1 cellular context compared by ENCODE assay signal in the genomic region with DNA sequence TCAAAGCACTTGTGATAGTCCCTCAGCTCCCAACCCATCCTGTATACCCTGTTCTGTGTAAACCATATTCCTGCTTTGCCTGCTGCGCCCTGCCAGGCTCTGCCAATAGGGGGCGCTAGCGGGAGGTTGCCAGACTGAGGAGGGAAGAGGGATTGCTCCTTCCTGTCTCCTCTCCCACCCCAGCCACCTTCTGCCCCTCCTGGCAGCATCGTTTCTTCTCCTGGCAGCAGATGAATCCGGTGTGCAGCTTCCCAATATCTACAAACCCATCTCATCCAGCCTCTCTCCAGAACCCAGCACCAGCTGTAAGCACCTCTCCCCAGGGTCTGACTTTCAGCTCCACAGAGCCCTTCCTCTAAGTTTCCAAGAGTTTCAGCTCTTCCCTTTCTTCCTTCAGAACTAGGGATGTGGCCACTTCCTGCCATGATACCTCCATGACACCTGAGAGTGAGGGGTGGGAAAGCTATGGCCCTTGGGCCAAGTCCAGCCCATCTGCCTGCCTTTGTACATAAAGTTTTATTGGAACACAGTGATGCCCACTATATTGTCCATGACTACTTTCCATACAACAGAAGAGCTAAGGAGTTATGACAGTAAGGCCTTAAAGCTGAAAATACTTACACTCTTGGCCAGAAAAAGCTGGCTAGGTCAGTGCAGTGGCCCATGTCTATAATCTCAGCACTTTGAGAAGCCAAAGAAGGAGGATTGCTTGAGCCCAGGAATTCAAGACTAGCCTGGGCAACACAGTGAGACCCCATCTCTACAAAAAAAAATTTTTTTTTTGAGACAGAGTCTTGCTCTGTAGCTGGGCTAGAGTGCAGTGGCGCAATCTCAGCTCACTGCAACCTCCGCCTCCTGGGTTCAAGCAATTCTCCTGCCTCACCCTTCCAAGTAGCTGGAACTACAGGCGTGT.
TF ChIP-seq lines count a peak whose summit lies in the region.

No MANE protein-coding gene starts in this region.

TF ChIP-seq in IMR-90, 13 proteins besides CTCF, POLR2A, EP300 and RAD21:
- TF ChIP-seq SMC3 (IDR thresholded peaks at IDR 0.05; ENCODE audit: low read depth, low read length) (no peak), MAZ (IDR thresholded peaks at IDR 0.05; ENCODE audit: borderline replicate concordance, low read depth, low read length) (no peak), RCOR1 (IDR thresholded peaks at IDR 0.05; ENCODE audit: insufficient replicate concordance, low read length) (no peak), BHLHE40 (IDR thresholded peaks at IDR 0.05; ENCODE audit: low read depth, low read length) (no peak), MAFK (IDR thresholded peaks at IDR 0.05; ENCODE audit: low read depth, low read length) (no peak), MXI1 (IDR thresholded peaks at IDR 0.05; ENCODE audit: borderline replicate concordance, low read depth, low read length) (no peak), CEBPB (IDR thresholded peaks at IDR 0.05; ENCODE audit: low read depth, low read length) (no peak), CHD1 (IDR thresholded peaks at IDR 0.05; ENCODE audit: low read depth, low read length) (no peak), RFX5 (IDR thresholded peaks at IDR 0.05; ENCODE audit: low read depth, low read length) (no peak), NFE2L2 (IDR thresholded peaks at IDR 0.05; ENCODE audit: low read depth, low read length) (no peak), FOS (IDR thresholded peaks at IDR 0.05; ENCODE audit: low read depth, low read length) (no peak), USF2 (IDR thresholded peaks at IDR 0.05; ENCODE audit: low read depth, low read length) (no peak)
- TF ChIP-seq, protein P1, sequence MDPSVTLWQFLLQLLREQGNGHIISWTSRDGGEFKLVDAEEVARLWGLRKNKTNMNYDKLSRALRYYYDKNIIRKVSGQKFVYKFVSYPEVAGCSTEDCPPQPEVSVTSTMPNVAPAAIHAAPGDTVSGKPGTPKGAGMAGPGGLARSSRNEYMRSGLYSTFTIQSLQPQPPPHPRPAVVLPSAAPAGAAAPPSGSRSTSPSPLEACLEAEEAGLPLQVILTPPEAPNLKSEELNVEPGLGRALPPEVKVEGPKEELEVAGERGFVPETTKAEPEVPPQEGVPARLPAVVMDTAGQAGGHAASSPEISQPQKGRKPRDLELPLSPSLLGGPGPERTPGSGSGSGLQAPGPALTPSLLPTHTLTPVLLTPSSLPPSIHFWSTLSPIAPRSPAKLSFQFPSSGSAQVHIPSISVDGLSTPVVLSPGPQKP (IDR thresholded peaks at IDR 0.05; ENCODE audit: borderline replicate concordance, low read depth, low read length), result no peak
